ENCODE assay signal across 9 cellular contexts in genomic region chr12:124828264-124829007, GRCh38. TPM values are rescaled to one million over a fixed set of nuclear protein-coding genes. Genes with fewer than 3 reads are reported as not detected.
DNase-seq lines count a peak whose midpoint lies in the region; ATAC-seq and TF ChIP-seq lines count a peak whose summit lies in the region.
"Had no signal": no experiment of that assay in that cellular context is flagged by ENCODE, and none has a peak within 500 bp of the region (broad histone marks: within the 10 kb centered on the region; RNA-seq: fewer than 3 reads in every experiment).

No MANE protein-coding gene starts in this region.

- H3K9me3 Mint-ChIP-seq in Caco-2 (ENCODE audit: unreplicated experiment) (no peaks in the 10 kb centered on the region), endothelial cell (ENCODE audit: unreplicated experiment) (no peaks in the 10 kb centered on the region)
- no peaks in the 10 kb centered on the region for H3K9me3 Mint-ChIP-seq in activated naive CD4-positive, alpha-beta T cell treated with anti-CD3 and anti-CD28 coated beads, Interleukin-2, amount 10 ng/mL, durations not matched to agents 7 days and 5 days
- H3K9me3 Mint-ChIP-seq in naive thymus-derived CD4-positive, alpha-beta T cell = peaks cover 0 to 6% (median 0%) of the 10 kb centered on the region in 11 donors

- POLR2A ChIA-PET in Caco-2 (lab: Charles Lee) = interaction anchor here (0.8 to 2.1 kb wide), 7 partner anchors 10 to 224 kb away, joined by 3 to 11 read pairs (median 3); no protein-coding TSS in a partner anchor
- POLR2A ChIA-PET in naive thymus-derived CD4-positive, alpha-beta T cell (lab: Charles Lee) = no interaction called here

- H3K4me1 Mint-ChIP-seq in Caco-2 (ENCODE audit: low read depth, unreplicated experiment) = peaks cover 42% of the 10 kb centered on the region
- H3K4me1 Mint-ChIP-seq in endothelial cell (ENCODE audit: unreplicated experiment) = peaks cover 11% of the 10 kb centered on the region
- H3K4me1 Mint-ChIP-seq in activated naive CD4-positive, alpha-beta T cell treated with anti-CD3 and anti-CD28 coated beads, Interleukin-2, amount 10 ng/mL, durations not matched to agents 7 days and 5 days = no peaks in the 10 kb centered on the region
- H3K4me1 Mint-ChIP-seq in naive thymus-derived CD4-positive, alpha-beta T cell = no peaks in the 10 kb centered on the region

- DNase-seq in Caco-2 (peak; percentile 89 to 93), HuH-7 (ENCODE audit: low spot score) (peak; percentile 72), caudate nucleus (lab: John Stamatoyannopoulos, UW) (peak in 6 of 61 donors; percentile 1 to 60 (median 50)), endothelial cell (ENCODE audit: low spot score) (no peak), DMS114 treated with DMSO at 0.1 percent for 48 hours (lab: John Stamatoyannopoulos, UW; ENCODE audit: unreplicated experiment) (no peak)
- DNase-seq in activated naive CD4-positive, alpha-beta T cell treated with anti-CD3 and anti-CD28 coated beads, Interleukin-2, amount 10 ng/mL, durations not matched to agents 7 days and 5 days = no peak
- DNase-seq in naive thymus-derived CD4-positive, alpha-beta T cell = no peak
- DNase-seq: stimulated activated CD4-positive, alpha-beta T cell treated with anti-CD3 and anti-CD28 coated beads, Interleukin-4, amount 100 ng/mL, for 4 hours had no signal

- TF ChIP-seq CTCF in Caco-2 (IDR thresholded peaks at IDR 0.05; ENCODE audit: insufficient read depth in 1 of 2, low read depth in 1 of 2, low read length in 1 of 2, severe bottlenecking in 1 of 2, unreplicated experiment in 1 of 2) (no peak), endothelial cell (IDR thresholded peaks at IDR 0.05; ENCODE audit: unreplicated experiment) (no peak)

- peak overlapping the region; percentile 64 for H3K4me3 Mint-ChIP-seq in Caco-2 (ENCODE audit: unreplicated experiment)
- no peak overlapping the region for H3K4me3 Mint-ChIP-seq in endothelial cell (ENCODE audit: unreplicated experiment)
- H3K4me3 Mint-ChIP-seq in activated naive CD4-positive, alpha-beta T cell treated with anti-CD3 and anti-CD28 coated beads, Interleukin-2, amount 10 ng/mL, durations not matched to agents 7 days and 5 days = no peak overlapping the region
- H3K4me3 Mint-ChIP-seq in naive thymus-derived CD4-positive, alpha-beta T cell = no peak overlapping the region

- H3K36me3 ChIP-seq in Caco-2 (ENCODE audit: control insufficient read depth, insufficient read depth, low read length) (no peaks in the 10 kb centered on the region; the same call in 1 of the 2 replicates), muscle layer of duodenum (ENCODE audit: control insufficient read depth in 1 of 2, insufficient read depth in 2 of 2, low read length in 2 of 2) (no peaks in the 10 kb centered on the region)
- H3K36me3 ChIP-seq in naive thymus-derived CD4-positive, alpha-beta T cell (ENCODE audit: control insufficient read depth in 2 of 3, insufficient read depth in 3 of 3, low read length in 3 of 3) = no peaks in the 10 kb centered on the region

- H3K4me1 ChIP-seq in Caco-2 (peaks cover 62% of the 10 kb centered on the region), muscle layer of duodenum (ENCODE audit: control insufficient read depth in 1 of 2, insufficient read depth in 2 of 2, low read length in 2 of 2) (peaks cover 0 to 8% of the 10 kb centered on the region in 2 donors)
- no peaks in the 10 kb centered on the region for H3K4me1 ChIP-seq in naive thymus-derived CD4-positive, alpha-beta T cell (ENCODE audit: control insufficient read depth in 2 of 2, insufficient read depth in 2 of 2, low read length in 2 of 2)

- H3K27ac ChIP-seq in caudate nucleus (ENCODE audit: low read depth, low read length) (peak overlapping the region; percentile 92), muscle layer of duodenum (ENCODE audit: low read length) (peak overlapping the region; percentile 23)
- no peak overlapping the region for H3K27ac ChIP-seq in naive thymus-derived CD4-positive, alpha-beta T cell (ENCODE audit: low read depth, low read length)

- H3K36me3 Mint-ChIP-seq in Caco-2 (ENCODE audit: insufficient read depth, unreplicated experiment) = peaks cover 21% of the 10 kb centered on the region
- peaks cover 5% of the 10 kb centered on the region for H3K36me3 Mint-ChIP-seq in endothelial cell (ENCODE audit: low read depth, unreplicated experiment)
- no peaks in the 10 kb centered on the region for H3K36me3 Mint-ChIP-seq in activated naive CD4-positive, alpha-beta T cell treated with anti-CD3 and anti-CD28 coated beads, Interleukin-2, amount 10 ng/mL, durations not matched to agents 7 days and 5 days
- peaks cover 0 to 4% (median 0%) of the 10 kb centered on the region in 5 donors for H3K36me3 Mint-ChIP-seq in naive thymus-derived CD4-positive, alpha-beta T cell

- H3K4me3 ChIP-seq in Caco-2 (ENCODE audit: low read depth, low read length) (peak overlapping the region; percentile 11; the same call in 1 of the 2 replicates), muscle layer of duodenum (ENCODE audit: low read depth in 1 of 2, low read length in 2 of 2) (no peak overlapping the region)
- no peak overlapping the region for H3K4me3 ChIP-seq in naive thymus-derived CD4-positive, alpha-beta T cell (ENCODE audit: low read length)

- CTCF ChIA-PET in Caco-2 (lab: Charles Lee) = interaction anchor here (0.5 to 2.3 kb wide), 2 partner anchors 56 to 78 kb away, joined by 6 to 18 read pairs; no protein-coding TSS in a partner anchor
- CTCF ChIA-PET in activated naive CD4-positive, alpha-beta T cell treated with anti-CD3 and anti-CD28 coated beads, Interleukin-2, amount 10 ng/mL, durations not matched to agents 7 days and 5 days (lab: Charles Lee) = interaction anchor here (0.6 to 1.0 kb wide), 2 partner anchors 13 to 16 kb away, joined by 3 read pairs; no protein-coding TSS in a partner anchor
- CTCF ChIA-PET in naive thymus-derived CD4-positive, alpha-beta T cell (lab: Charles Lee) = no interaction called here

- H3K27me3 Mint-ChIP-seq in Caco-2 (ENCODE audit: insufficient read depth, unreplicated experiment) (no peaks in the 10 kb centered on the region), endothelial cell (ENCODE audit: unreplicated experiment) (peaks cover 2% of the 10 kb centered on the region)
- H3K27me3 Mint-ChIP-seq in activated naive CD4-positive, alpha-beta T cell treated with anti-CD3 and anti-CD28 coated beads, Interleukin-2, amount 10 ng/mL, durations not matched to agents 7 days and 5 days = no peaks in the 10 kb centered on the region
- no peaks in the 10 kb centered on the region for H3K27me3 Mint-ChIP-seq in naive thymus-derived CD4-positive, alpha-beta T cell

- H3K9me3 ChIP-seq in Caco-2 = peaks cover 8% of the 10 kb centered on the region; the same call in 1 of the 2 replicates
- peaks cover 0 to 9% of the 10 kb centered on the region in 2 donors for H3K9me3 ChIP-seq in muscle layer of duodenum (ENCODE audit: control insufficient read depth in 1 of 2, low read length in 2 of 2)
- H3K9me3 ChIP-seq in naive thymus-derived CD4-positive, alpha-beta T cell (ENCODE audit: control insufficient read depth in 2 of 3, low read length in 3 of 3) = peaks cover 0 to 7% (median 0%) of the 10 kb centered on the region in 3 experiments

- no peak for ATAC-seq in naive thymus-derived CD4-positive, alpha-beta T cell

- peak overlapping the region; percentile 91 for H3K27ac Mint-ChIP-seq in Caco-2 (ENCODE audit: unreplicated experiment)
- H3K27ac Mint-ChIP-seq in endothelial cell (ENCODE audit: unreplicated experiment) = no peak overlapping the region
- H3K27ac Mint-ChIP-seq in activated naive CD4-positive, alpha-beta T cell treated with anti-CD3 and anti-CD28 coated beads, Interleukin-2, amount 10 ng/mL, durations not matched to agents 7 days and 5 days = no peak overlapping the region
- peak overlapping the region in 1 of 9 donors; percentile 34 for H3K27ac Mint-ChIP-seq in naive thymus-derived CD4-positive, alpha-beta T cell

- BruUV-seq in Caco-2 (replicated peaks; lab: Mats Ljungman, UMichigan) = no TSS peak

- intact Hi-C loops in Caco-2 (cut with micrococcal nuclease; ENCODE audit: unreplicated experiment) = loop anchor here (1.0 kb wide), 5 partner anchors 23 to 78 kb away; partner anchors contain the start of gene SCARB1
- intact Hi-C loops in naive thymus-derived CD4-positive, alpha-beta T cell (cut with micrococcal nuclease) = no loop called here

- H3K27me3 ChIP-seq in Caco-2 (replicated peaks; ENCODE audit: control insufficient read depth, insufficient read depth, low read length) (no peaks in the 10 kb centered on the region), muscle layer of duodenum (ENCODE audit: low read depth, low read length) (no peaks in the 10 kb centered on the region)
- no peaks in the 10 kb centered on the region for H3K27me3 ChIP-seq in naive thymus-derived CD4-positive, alpha-beta T cell (ENCODE audit: control insufficient read depth in 2 of 2, insufficient read depth in 2 of 2, low read length in 2 of 2)

RNA-seq across cellular contexts. Expression of gene SCARB1, which starts 35.2 kb away (rescaled TPM):
- total RNA-seq in Caco-2 (2022) (104 and 106 TPM in 2 replicates), endothelial cell (ENCODE audit: unreplicated experiment) (16.9 TPM)
- 1 to 10 TPM; 2.5 to 7.1 (median 4.3) TPM for total RNA-seq in naive thymus-derived CD4-positive, alpha-beta T cell
- polyA plus RNA-seq in naive thymus-derived CD4-positive, alpha-beta T cell = 1 to 10 TPM; 2.2 to 2.6 TPM

Comparison
In these comparisons a context has a peak if more than half of its experiments do, and no peak if none do; other contexts are left out.
1. DNase-seq: peak in Caco-2 (2 of 2) and HuH-7 (single experiment); none in endothelial cell (single experiment), DMS114 treated with DMSO at 0.1 percent for 48 hours (single experiment), activated naive CD4-positive, alpha-beta T cell treated with anti-CD3 and anti-CD28 coated beads, Interleukin-2, amount 10 ng/mL, durations not matched to agents 7 days and 5 days (single experiment) and naive thymus-derived CD4-positive, alpha-beta T cell (0 of 9).